Comparison of ENCODE assay signal across 10 cellular contexts in the genomic region with DNA sequence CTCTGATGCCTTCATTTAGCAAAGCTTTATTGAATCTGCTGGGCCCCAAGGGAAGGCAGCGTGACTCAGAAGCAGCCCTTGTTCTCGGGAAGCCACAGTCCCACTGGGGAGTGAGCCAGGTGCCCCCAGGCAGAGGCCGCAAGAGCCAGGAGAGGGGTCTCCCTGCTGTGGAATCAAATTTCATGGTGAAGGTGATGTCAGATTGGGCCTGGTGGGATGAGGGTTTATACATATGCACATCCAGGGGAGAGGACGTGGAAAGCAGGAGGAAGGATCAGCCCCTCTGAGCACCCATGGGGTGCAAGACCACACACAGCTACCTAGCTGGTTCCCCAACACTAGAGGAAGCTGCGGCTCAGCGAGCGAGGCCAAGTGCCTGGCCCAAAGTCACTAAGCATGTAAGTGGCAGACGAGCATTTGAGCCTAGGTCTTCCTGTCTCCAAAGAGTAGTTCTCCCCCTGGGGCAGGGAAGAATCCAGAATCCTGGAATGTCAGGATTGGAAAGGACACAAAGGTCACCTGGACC. TPM values are rescaled to one million over a fixed set of nuclear protein-coding genes. Genes with fewer than 3 reads are reported as not detected.
A peak's percentile ranks its signal among the peaks of the same experiment; 100 is the strongest.
DNase-seq lines count a peak whose midpoint lies in the region; ATAC-seq, FAIRE-seq and TF ChIP-seq lines count a peak whose summit lies in the region.
"Had no signal": no experiment of that assay in that cellular context is flagged by ENCODE, and none has a peak within 500 bp of the region (broad histone marks: within the 10 kb centered on the region; RNA-seq: fewer than 3 reads in every experiment).

No MANE protein-coding gene starts in this region.

- H3K27me3 Mint-ChIP-seq in neural crest cell (ENCODE audit: low read depth), result no peaks in the 10 kb centered on the region

- H3K4me3 Mint-ChIP-seq in neural crest cell, result peak overlapping the region; percentile 89

- H3K9me3 Mint-ChIP-seq in neural crest cell, result no peaks in the 10 kb centered on the region

- H3K27ac ChIP-seq in brain microvascular endothelial cell, result no peak overlapping the region

- no peaks in the 10 kb centered on the region for H3K27me3 ChIP-seq in brain microvascular endothelial cell (replicated peaks)

- no peaks in the 10 kb centered on the region for H3K36me3 Mint-ChIP-seq in neural crest cell (ENCODE audit: low read depth)

- DNase-seq in ELR (ENCODE audit: low read depth) (peak; percentile 82), KBM-7 (peak; percentile 23), brain microvascular endothelial cell (peak; percentile 62), neural crest cell (ENCODE audit: low read depth, low spot score) (peak; percentile 13), NCI-H510A treated with DMSO at 0.1 percent for 48 hours (lab: John Stamatoyannopoulos, UW) (no peak), NCI-H1930 (lab: John Stamatoyannopoulos, UW) (no peak), H54 (ENCODE audit: insufficient read length, low spot score) (no peak)
- DNase-seq: dermis blood vessel endothelial cell had no signal

- peak overlapping the region; percentile 91 for H3K27ac Mint-ChIP-seq in neural crest cell (ENCODE audit: unreplicated experiment)

- H3K4me3 ChIP-seq in brain microvascular endothelial cell (ENCODE audit: low read depth, low read length), result no peak overlapping the region

- peaks cover 29% of the 10 kb centered on the region for H3K4me1 Mint-ChIP-seq in neural crest cell

- in situ Hi-C loops in KBM-7 (cut with MboI; ENCODE audit: low pct_unique_long_range_greater_than_20kb, low sequenced_read_pairs) (no loop called here), brain microvascular endothelial cell (cut with HindIII; ENCODE audit: low pct_ligation_motif_present, low sequenced_read_pairs) (no loop called here)

- no peak for FAIRE-seq in H54 (lab: Jason Lieb, UNC)

- no peak for ATAC-seq in HG03159 (IDR thresholded peaks at IDR 0.05; ENCODE audit: unreplicated experiment)

- no peaks in the 10 kb centered on the region for H3K36me3 ChIP-seq in brain microvascular endothelial cell (replicated peaks)

- TF ChIP-seq CTCF in brain microvascular endothelial cell (IDR thresholded peaks at IDR 0.05; ENCODE audit: low read depth, low read length, missing control alignments) (no peak), neural crest cell (conservative IDR thresholded peaks at IDR 0.05) (no peak)

- no peak for TF ChIP-seq POLR2A in H54 (IDR thresholded peaks at IDR 0.05; ENCODE audit: low read depth, low read length)

RNA-seq across cellular contexts. Expression of a gene that starts 2.0 kb away (rescaled TPM):
- total RNA-seq in neural crest cell, result 30.0 and 30.4 TPM in 2 replicates
- total RNA-seq: T-helper 1 cell treated with Interleukin-12 subunit alpha and Interleukin-12 subunit beta and Interleukin-4 antibody, amounts not matched to agents 30 ng/mL and 1 ng/mL, for 36 hours had no signal

RNA-seq across cellular contexts. Expression of a gene that starts 32.3 kb away (rescaled TPM):
- total RNA-seq in neural crest cell, result 2,294 and 2,333 TPM in 2 replicates

RNA-seq across cellular contexts. Expression of a gene that starts 47.8 kb away (rescaled TPM):
- 33.8 and 38.3 TPM in 2 replicates for total RNA-seq in neural crest cell

Comparison
In these comparisons a context has a peak if more than half of its experiments do, and no peak if none do; other contexts are left out.
1. DNase-seq: peak in ELR (single experiment), KBM-7 (single experiment), brain microvascular endothelial cell (single experiment) and neural crest cell (single experiment); none in NCI-H510A treated with DMSO at 0.1 percent for 48 hours (single experiment), NCI-H1930 (0 of 2) and H54 (single experiment).